ENCODE assay signal across 1 cellular context in genomic region chr1:20534659-20535417, GRCh38.
TF ChIP-seq lines count a peak whose summit lies in the region.

No MANE protein-coding gene starts in this region.

TF ChIP-seq in GM23338, 12 proteins besides CTCF, POLR2A, EP300 and RAD21:
- TF ChIP-seq, protein P1, sequence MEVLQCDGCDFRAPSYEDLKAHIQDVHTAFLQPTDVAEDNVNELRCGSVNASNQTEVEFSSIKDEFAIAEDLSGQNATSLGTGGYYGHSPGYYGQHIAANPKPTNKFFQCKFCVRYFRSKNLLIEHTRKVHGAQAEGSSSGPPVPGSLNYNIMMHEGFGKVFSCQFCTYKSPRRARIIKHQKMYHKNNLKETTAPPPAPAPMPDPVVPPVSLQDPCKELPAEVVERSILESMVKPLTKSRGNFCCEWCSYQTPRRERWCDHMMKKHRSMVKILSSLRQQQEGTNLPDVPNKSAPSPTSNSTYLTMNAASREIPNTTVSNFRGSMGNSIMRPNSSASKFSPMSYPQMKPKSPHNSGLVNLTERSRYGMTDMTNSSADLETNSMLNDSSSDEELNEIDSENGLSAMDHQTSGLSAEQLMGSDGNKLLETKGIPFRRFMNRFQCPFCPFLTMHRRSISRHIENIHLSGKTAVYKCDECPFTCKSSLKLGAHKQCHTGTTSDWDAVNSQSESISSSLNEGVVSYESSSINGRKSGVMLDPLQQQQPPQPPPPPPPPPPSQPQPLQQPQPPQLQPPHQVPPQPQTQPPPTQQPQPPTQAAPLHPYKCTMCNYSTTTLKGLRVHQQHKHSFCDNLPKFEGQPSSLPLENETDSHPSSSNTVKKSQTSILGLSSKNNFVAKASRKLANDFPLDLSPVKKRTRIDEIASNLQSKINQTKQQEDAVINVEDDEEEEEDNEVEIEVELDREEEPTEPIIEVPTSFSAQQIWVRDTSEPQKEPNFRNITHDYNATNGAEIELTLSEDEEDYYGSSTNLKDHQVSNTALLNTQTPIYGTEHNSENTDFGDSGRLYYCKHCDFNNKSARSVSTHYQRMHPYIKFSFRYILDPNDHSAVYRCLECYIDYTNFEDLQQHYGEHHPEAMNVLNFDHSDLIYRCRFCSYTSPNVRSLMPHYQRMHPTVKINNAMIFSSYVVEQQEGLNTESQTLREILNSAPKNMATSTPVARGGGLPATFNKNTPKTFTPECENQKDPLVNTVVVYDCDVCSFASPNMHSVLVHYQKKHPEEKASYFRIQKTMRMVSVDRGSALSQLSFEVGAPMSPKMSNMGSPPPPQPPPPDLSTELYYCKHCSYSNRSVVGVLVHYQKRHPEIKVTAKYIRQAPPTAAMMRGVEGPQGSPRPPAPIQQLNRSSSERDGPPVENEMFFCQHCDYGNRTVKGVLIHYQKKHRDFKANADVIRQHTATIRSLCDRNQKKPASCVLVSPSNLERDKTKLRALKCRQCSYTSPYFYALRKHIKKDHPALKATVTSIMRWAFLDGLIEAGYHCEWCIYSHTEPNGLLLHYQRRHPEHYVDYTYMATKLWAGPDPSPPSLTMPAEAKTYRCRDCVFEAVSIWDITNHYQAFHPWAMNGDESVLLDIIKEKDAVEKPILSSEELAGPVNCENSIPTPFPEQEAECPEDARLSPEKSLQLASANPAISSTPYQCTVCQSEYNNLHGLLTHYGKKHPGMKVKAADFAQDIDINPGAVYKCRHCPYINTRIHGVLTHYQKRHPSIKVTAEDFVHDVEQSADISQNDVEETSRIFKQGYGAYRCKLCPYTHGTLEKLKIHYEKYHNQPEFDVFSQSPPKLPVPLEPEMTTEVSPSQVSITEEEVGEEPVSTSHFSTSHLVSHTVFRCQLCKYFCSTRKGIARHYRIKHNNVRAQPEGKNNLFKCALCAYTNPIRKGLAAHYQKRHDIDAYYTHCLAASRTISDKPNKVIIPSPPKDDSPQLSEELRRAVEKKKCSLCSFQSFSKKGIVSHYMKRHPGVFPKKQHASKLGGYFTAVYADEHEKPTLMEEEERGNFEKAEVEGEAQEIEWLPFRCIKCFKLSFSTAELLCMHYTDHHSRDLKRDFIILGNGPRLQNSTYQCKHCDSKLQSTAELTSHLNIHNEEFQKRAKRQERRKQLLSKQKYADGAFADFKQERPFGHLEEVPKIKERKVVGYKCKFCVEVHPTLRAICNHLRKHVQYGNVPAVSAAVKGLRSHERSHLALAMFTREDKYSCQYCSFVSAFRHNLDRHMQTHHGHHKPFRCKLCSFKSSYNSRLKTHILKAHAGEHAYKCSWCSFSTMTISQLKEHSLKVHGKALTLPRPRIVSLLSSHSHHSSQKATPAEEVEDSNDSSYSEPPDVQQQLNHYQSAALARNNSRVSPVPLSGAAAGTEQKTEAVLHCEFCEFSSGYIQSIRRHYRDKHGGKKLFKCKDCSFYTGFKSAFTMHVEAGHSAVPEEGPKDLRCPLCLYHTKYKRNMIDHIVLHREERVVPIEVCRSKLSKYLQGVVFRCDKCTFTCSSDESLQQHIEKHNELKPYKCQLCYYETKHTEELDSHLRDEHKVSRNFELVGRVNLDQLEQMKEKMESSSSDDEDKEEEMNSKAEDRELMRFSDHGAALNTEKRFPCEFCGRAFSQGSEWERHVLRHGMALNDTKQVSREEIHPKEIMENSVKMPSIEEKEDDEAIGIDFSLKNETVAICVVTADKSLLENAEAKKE (CRISPR knock-in tag; IDR thresholded peaks at IDR 0.05), result no peak
- TF ChIP-seq ZNF114 (CRISPR knock-in tag; IDR thresholded peaks at IDR 0.05) (no peak), ZNF331 (CRISPR knock-in tag; IDR thresholded peaks at IDR 0.05; ENCODE audit: low read depth) (no peak), EZH2phosphoT487 (IDR thresholded peaks at IDR 0.05; ENCODE audit: unreplicated experiment) (no peak), POLR2AphosphoS5 (IDR thresholded peaks at IDR 0.05; ENCODE audit: low read depth) (no peak), CREB1 (CRISPR knock-in tag; IDR thresholded peaks at IDR 0.05; ENCODE audit: low read depth) (no peak), ETS1 (IDR thresholded peaks at IDR 0.05) (no peak), STAT1 (IDR thresholded peaks at IDR 0.05; ENCODE audit: unreplicated experiment) (no peak), JUNB (IDR thresholded peaks at IDR 0.05; ENCODE audit: unreplicated experiment) (no peak), REST (IDR thresholded peaks at IDR 0.05; ENCODE audit: unreplicated experiment) (no peak), NANOG (IDR thresholded peaks at IDR 0.05; ENCODE audit: borderline replicate concordance) (no peak), EZH2 (IDR thresholded peaks at IDR 0.05; ENCODE audit: low read depth, unreplicated experiment) (no peak)
